Comparison of ENCODE assay signal across 3 cellular contexts in genomic region chr7:4657640-4658417, GRCh38.
TF ChIP-seq lines count a peak whose summit lies in the region.

No MANE protein-coding gene starts in this region.

TF ChIP-seq in HepG2, 621 proteins besides CTCF, POLR2A, EP300 and RAD21:
- TF ChIP-seq MAFF (IDR thresholded peaks at IDR 0.05; ENCODE audit: low read depth, low read length) (peak; percentile 75), MAFK (conservative IDR thresholded peaks at IDR 0.05 in 1 of 2, IDR thresholded peaks at IDR 0.05 in 1 of 2; ENCODE audit: low read length in 2 of 2) (peak; percentile 81 to 88), NFE2L2 (IDR thresholded peaks at IDR 0.05; ENCODE audit: low read length) (peak; percentile 85), ZNF430 (CRISPR knock-in tag; IDR thresholded peaks at IDR 0.05) (no peak)

TF ChIP-seq in HEK293T, 16 proteins besides CTCF, POLR2A, EP300 and RAD21:
- TF ChIP-seq PKNOX1 (IDR thresholded peaks at IDR 0.05) (peak; percentile 59; the same call in 1 of the 2 replicates), SUZ12 (IDR thresholded peaks at IDR 0.05) (no peak)

TF ChIP-seq in K562, 482 proteins besides CTCF, POLR2A, EP300 and RAD21:
- TF ChIP-seq AFF1 (IDR thresholded peaks at IDR 0.05; ENCODE audit: low read depth in 1 of 2, partially characterized antibody in 2 of 2) (peak in 1 of 2 experiments; percentile 99), CEBPG (CRISPR knock-in tag; IDR thresholded peaks at IDR 0.05) (no peak), CEBPG (tag; conservative IDR thresholded peaks at IDR 0.05 in 1 of 2, IDR thresholded peaks at IDR 0.05 in 1 of 2) (no peak), ZNF77 (CRISPR knock-in tag; IDR thresholded peaks at IDR 0.05) (no peak), NFE2 (IDR thresholded peaks at IDR 0.05; ENCODE audit: low read depth) (peak; percentile 68), ATF3 (IDR thresholded peaks at IDR 0.05) (no peak), ATF3 (CRISPR knock-in tag; conservative IDR thresholded peaks at IDR 0.05) (no peak), ATF7 (IDR thresholded peaks at IDR 0.05) (no peak), C11orf30 (IDR thresholded peaks at IDR 0.05; ENCODE audit: low read depth) (peak; percentile 79), MAFG (tag; conservative IDR thresholded peaks at IDR 0.05) (peak; percentile 72), MAFK (IDR thresholded peaks at IDR 0.05; ENCODE audit: low read length) (peak; percentile 72), SAP30 (IDR thresholded peaks at IDR 0.05; ENCODE audit: borderline replicate concordance, insufficient read depth, low read depth, low read length, poor library complexity, severe bottlenecking) (no peak), ZNF316 (IDR thresholded peaks at IDR 0.05) (peak; percentile 86), MAFF (IDR thresholded peaks at IDR 0.05; ENCODE audit: low read length) (peak; percentile 79)
TF ChIP-seq in K562: peak in this region for 7.
